Comparison of ENCODE assay signal across 13 cellular contexts in genomic region chr9:86324308-86324707, GRCh38.
A peak's percentile ranks its signal among the peaks of the same experiment; 100 is the strongest.
DNase-seq lines count a peak whose midpoint lies in the region; ATAC-seq and TF ChIP-seq lines count a peak whose summit lies in the region.
"Had no signal": no experiment of that assay in that cellular context is flagged by ENCODE, and none has a peak within 500 bp of the region (broad histone marks: within the 10 kb centered on the region; RNA-seq: fewer than 3 reads in every experiment).

No MANE protein-coding gene starts in this region.

- no peaks in the 10 kb centered on the region for H3K9me3 ChIP-seq in HEK293 (ENCODE audit: control insufficient read depth, insufficient read depth, low read depth, low read length)
- H3K9me3 ChIP-seq: mucosa of descending colon, sigmoid colon had no signal

- CTCF ChIA-PET in HEK293 (lab: Yijun Ruan, JAX), result interaction anchor here (0.6 kb wide), 1 partner anchor 85 kb away, joined by 3 read pairs; no protein-coding TSS in a partner anchor

- POLR2A ChIA-PET in HEK293 (lab: Yijun Ruan, JAX), result no interaction called here

- H3K4me1 ChIP-seq in HEK293 (ENCODE audit: control insufficient read depth, insufficient read depth, low read length), result no peaks in the 10 kb centered on the region

- TF ChIP-seq CTCF in HEK293 (tag by site-specific recombination; IDR thresholded peaks at IDR 0.05), result no peak

- H3K27ac ChIP-seq in HEK293 (ENCODE audit: extremely low read depth, low read depth, low read length) (no peak overlapping the region), layer of hippocampus (ENCODE audit: low read depth, low read length) (peak overlapping the region; percentile 32)
- H3K27ac ChIP-seq: sigmoid colon had no signal

- ATAC-seq in HG02981 (IDR thresholded peaks at IDR 0.05; ENCODE audit: unreplicated experiment), result no peak
- ATAC-seq in GM18909 (IDR thresholded peaks at IDR 0.05; ENCODE audit: poor library complexity, unreplicated experiment), result no peak
- ATAC-seq: effector memory CD8-positive, alpha-beta T cell; mucosa of descending colon had no signal

- H3K36me3 ChIP-seq in HEK293 (ENCODE audit: control insufficient read depth in 2 of 2, insufficient read depth in 1 of 2, low read length in 2 of 2), result peaks cover 34 to 85% of the 10 kb centered on the region in 2 experiments

- H3K4me3 ChIP-seq in HEK293 (ENCODE audit: low read depth, low read length), result no peak overlapping the region
- H3K4me3 ChIP-seq: mucosa of descending colon, sigmoid colon had no signal

- DNase-seq in GM04504 (ENCODE audit: low read depth), result peak; percentile 36
- peak; percentile 91 for DNase-seq in amniotic epithelial cell (ENCODE audit: low read depth)
- no peak for DNase-seq in activated CD4-positive, alpha-beta T cell treated with anti-CD3 and anti-CD28 coated beads, Interleukin-2, amount 50 U/mL, for 1 hour
- no peak for DNase-seq in NCI-H1092 treated with DMSO at 0.1 percent for 48 hours (lab: John Stamatoyannopoulos, UW)
- DNase-seq: CD4-positive, alpha-beta T cell; effector memory CD8-positive, alpha-beta T cell; mucosa of descending colon; NCI-H1417 treated with DMSO at 0.1 percent for 48 hours; sigmoid colon had no signal

- H3K27me3 ChIP-seq in layer of hippocampus (ENCODE audit: control insufficient read depth, insufficient read depth, low read length), result no peaks in the 10 kb centered on the region
- H3K27me3 ChIP-seq: sigmoid colon had no signal

TF ChIP-seq in HEK293, 187 proteins besides CTCF, POLR2A, EP300 and RAD21:
- no peak for TF ChIP-seq ZNF658 (tag by site-specific recombination; IDR thresholded peaks at IDR 0.05)
- no peak for TF ChIP-seq ZNF585B (tag by site-specific recombination; IDR thresholded peaks at IDR 0.05)
- no peak for TF ChIP-seq ZNF639 (tag by site-specific recombination; IDR thresholded peaks at IDR 0.05)
- TF ChIP-seq ZNF24 (tag by site-specific recombination; IDR thresholded peaks at IDR 0.05), result no peak
- TF ChIP-seq PRDM10 (tag by site-specific recombination; IDR thresholded peaks at IDR 0.05), result peak; percentile 58; the same call in 1 of the 2 replicates
- no peak for TF ChIP-seq ZNF629 (tag by site-specific recombination; IDR thresholded peaks at IDR 0.05)
- TF ChIP-seq ZNF366 (tag by site-specific recombination; conservative IDR thresholded peaks at IDR 0.05), result no peak
- no peak for TF ChIP-seq ZNF121 (tag by site-specific recombination; IDR thresholded peaks at IDR 0.05)

Comparison
In these comparisons a context has a peak if more than half of its experiments do, and no peak if none do; other contexts are left out.
1. DNase-seq: peak in GM04504 (single experiment) and amniotic epithelial cell (single experiment); none in activated CD4-positive, alpha-beta T cell treated with anti-CD3 and anti-CD28 coated beads, Interleukin-2, amount 50 U/mL, for 1 hour (single experiment) and NCI-H1092 treated with DMSO at 0.1 percent for 48 hours (single experiment).